In the genomic region with DNA sequence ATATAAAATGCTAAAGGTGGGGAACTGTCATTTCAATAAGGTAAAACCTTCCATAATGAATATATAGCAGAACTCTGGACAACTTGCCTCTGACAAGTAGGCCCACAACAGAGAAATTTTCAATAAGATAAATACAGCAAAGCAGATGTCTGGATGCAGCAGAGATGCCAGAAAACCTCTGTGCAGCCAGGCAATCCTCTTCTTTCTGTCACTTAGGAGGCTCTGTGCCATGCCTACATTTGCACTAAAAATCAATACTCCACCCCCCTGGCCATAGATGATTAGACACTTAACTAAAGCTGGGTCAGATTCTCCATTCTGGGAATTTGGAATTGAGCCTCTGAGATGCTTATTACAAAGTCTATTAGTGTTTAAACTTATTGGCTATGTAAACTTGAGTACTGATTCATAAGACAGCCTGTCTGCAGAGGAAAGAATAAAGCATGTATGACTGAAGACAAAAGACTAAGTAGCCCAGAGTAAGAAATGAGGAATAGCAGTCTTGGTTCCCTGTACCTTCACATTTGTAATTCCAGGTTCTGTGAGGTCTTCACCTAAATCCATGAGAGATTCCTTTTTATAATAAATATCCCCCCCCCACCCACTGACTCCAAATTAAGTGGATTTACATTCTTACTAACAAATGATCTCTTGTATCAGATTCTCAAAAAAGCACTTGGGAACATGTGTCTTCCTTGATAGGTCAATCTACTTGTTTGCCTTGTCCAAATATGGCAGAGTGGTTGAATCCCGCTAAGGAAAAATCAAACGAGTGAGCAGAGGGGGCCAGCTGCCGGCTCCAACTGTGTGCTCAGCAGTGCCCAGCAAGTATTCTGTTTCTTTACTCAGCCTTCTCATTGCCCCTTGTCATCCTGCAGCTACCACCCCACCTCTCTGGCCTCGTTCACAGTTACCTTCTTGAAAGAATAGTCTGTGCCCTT, we compare ENCODE assay signal across 17 cellular contexts. TPM values are rescaled to one million over a fixed set of nuclear protein-coding genes. Genes with fewer than 3 reads are reported as not detected.
DNase-seq lines count a peak whose midpoint lies in the region; ATAC-seq and TF ChIP-seq lines count a peak whose summit lies in the region.
"Had no signal": no experiment of that assay in that cellular context is flagged by ENCODE, and none has a peak within 500 bp of the region (broad histone marks: within the 10 kb centered on the region; RNA-seq: fewer than 3 reads in every experiment).

No MANE protein-coding gene starts in this region.

- intact Hi-C loops in activated CD4-positive, alpha-beta T cell treated with anti-CD3 and anti-CD28 coated beads, Interleukin-2, amount 10 ng/mL, durations not matched to agents 24 days and 14 days (cut with micrococcal nuclease), result no loop called here
- intact Hi-C loops in right lobe of liver (cut with DNase I), result no loop called here
- intact Hi-C loops in left cardiac atrium (cut with DNase I), result no loop called here
- intact Hi-C loops in thyroid gland (cut with DNase I), result no loop called here

- H3K9me3 ChIP-seq in KOPT-K1 (ENCODE audit: insufficient read depth, low read length, poor library complexity, severe bottlenecking), result no peaks in the 10 kb centered on the region
- no peaks in the 10 kb centered on the region for H3K9me3 ChIP-seq in right lobe of liver
- no peaks in the 10 kb centered on the region for H3K9me3 ChIP-seq in thyroid gland
- H3K9me3 ChIP-seq: MG63 had no signal

- H3K36me3 Mint-ChIP-seq in activated CD4-positive, alpha-beta T cell treated with anti-CD3 and anti-CD28 coated beads, Interleukin-2, amount 10 ng/mL, durations not matched to agents 24 days and 14 days (ENCODE audit: low read depth), result peaks cover 35% of the 10 kb centered on the region

- no peak overlapping the region for H3K4me3 Mint-ChIP-seq in activated CD4-positive, alpha-beta T cell treated with anti-CD3 and anti-CD28 coated beads, Interleukin-2, amount 10 ng/mL, durations not matched to agents 24 days and 14 days
- H3K4me3 Mint-ChIP-seq: H9, IgD-negative memory B cell had no signal

- ATAC-seq in SK-N-SH treated with all-trans-retinoic acid at 6 μM for 48 hours (peak; percentile 12; the same call in 1 of the 3 replicates), right lobe of liver (peak; percentile 54 to 67 (median 58)), left cardiac atrium (no peak)

- H3K27ac ChIP-seq in KOPT-K1 (ENCODE audit: low read depth, low read length, poor library complexity, severe bottlenecking) (peak overlapping the region; percentile 73), right lobe of liver (no peak overlapping the region), coronary artery (no peak overlapping the region), thyroid gland (no peak overlapping the region)
- H3K27ac ChIP-seq: SK-N-MC had no signal

- H3K4me1 Mint-ChIP-seq in activated CD4-positive, alpha-beta T cell treated with anti-CD3 and anti-CD28 coated beads, Interleukin-2, amount 10 ng/mL, durations not matched to agents 24 days and 14 days, result peaks cover 40% of the 10 kb centered on the region

- peaks cover 12% of the 10 kb centered on the region; the same call in 1 of the 2 replicates for H3K36me3 ChIP-seq in KOPT-K1 (ENCODE audit: insufficient read depth, low read length)
- H3K36me3 ChIP-seq in right lobe of liver, result peaks cover 0 to 6% (median 0%) of the 10 kb centered on the region in 4 donors
- peaks cover 0 to 4% of the 10 kb centered on the region in 2 donors for H3K36me3 ChIP-seq in thyroid gland
- H3K36me3 ChIP-seq: MG63 had no signal

- H3K27me3 ChIP-seq in right lobe of liver (no peaks in the 10 kb centered on the region), thyroid gland (no peaks in the 10 kb centered on the region)
- H3K27me3 ChIP-seq: MG63 had no signal

- TF ChIP-seq CTCF in right lobe of liver (IDR thresholded peaks at IDR 0.05) (no peak), coronary artery (IDR thresholded peaks at IDR 0.05) (no peak), thyroid gland (IDR thresholded peaks at IDR 0.05) (no peak)

- H3K9me3 Mint-ChIP-seq in activated CD4-positive, alpha-beta T cell treated with anti-CD3 and anti-CD28 coated beads, Interleukin-2, amount 10 ng/mL, durations not matched to agents 24 days and 14 days, result no peaks in the 10 kb centered on the region
- H3K9me3 Mint-ChIP-seq: H9, IgD-negative memory B cell had no signal

- H3K27ac Mint-ChIP-seq in activated CD4-positive, alpha-beta T cell treated with anti-CD3 and anti-CD28 coated beads, Interleukin-2, amount 10 ng/mL, durations not matched to agents 24 days and 14 days, result no peak overlapping the region
- H3K27ac Mint-ChIP-seq: H9 had no signal

- H3K4me1 ChIP-seq in right lobe of liver (peaks cover 0 to 25% (median 9%) of the 10 kb centered on the region in 4 donors), thyroid gland (no peaks in the 10 kb centered on the region)

- WGBS in right lobe of liver (ENCODE audit: insufficient coverage, low coverage, low lambda C conversion rate, missing lambda C conversion rate), result 88% methylated on average over 4 of the region's 4 CpGs
- 92 to 94% methylated on average over 4 of the region's 4 CpGs for WGBS in thyroid gland, 2 donors

- peak; percentile 41 for DNase-seq in activated CD4-positive, alpha-beta T cell treated with anti-CD3 and anti-CD28 coated beads, Interleukin-2, amount 10 ng/mL, durations not matched to agents 24 days and 14 days
- DNase-seq in activated CD4-positive, alpha-beta T cell treated with anti-CD3 and anti-CD28 coated beads for 48 hours, result no peak
- DNase-seq in right lobe of liver (no peak), coronary artery (ENCODE audit: low spot score) (no peak), left cardiac atrium (no peak), thyroid gland (no peak)
- DNase-seq: C1 segment of cervical spinal cord, H9, Kasumi-1, MG63, NCI-H1105, NCI-H226, SHP77 had no signal

- H3K4me3 ChIP-seq in right lobe of liver (no peak overlapping the region), coronary artery (no peak overlapping the region), thyroid gland (replicated peaks in 1 of 3) (no peak overlapping the region)
- H3K4me3 ChIP-seq: MG63, SK-N-MC had no signal

- TF ChIP-seq POLR2A in right lobe of liver (IDR thresholded peaks at IDR 0.05) (no peak), thyroid gland (IDR thresholded peaks at IDR 0.05) (no peak)

- H3K27me3 Mint-ChIP-seq in activated CD4-positive, alpha-beta T cell treated with anti-CD3 and anti-CD28 coated beads, Interleukin-2, amount 10 ng/mL, durations not matched to agents 24 days and 14 days, result no peaks in the 10 kb centered on the region
- H3K27me3 Mint-ChIP-seq: IgD-negative memory B cell had no signal

TF ChIP-seq in SK-N-SH treated with all-trans-retinoic acid at 6 μM for 48 hours, 23 proteins besides CTCF, POLR2A, EP300 and RAD21:
- no peak for TF ChIP-seq OSR1 (CRISPR knock-in tag; IDR thresholded peaks at IDR 0.05)
- TF ChIP-seq ZFP30 (CRISPR knock-in tag; IDR thresholded peaks at IDR 0.05), result no peak
- TF ChIP-seq, protein P1, sequence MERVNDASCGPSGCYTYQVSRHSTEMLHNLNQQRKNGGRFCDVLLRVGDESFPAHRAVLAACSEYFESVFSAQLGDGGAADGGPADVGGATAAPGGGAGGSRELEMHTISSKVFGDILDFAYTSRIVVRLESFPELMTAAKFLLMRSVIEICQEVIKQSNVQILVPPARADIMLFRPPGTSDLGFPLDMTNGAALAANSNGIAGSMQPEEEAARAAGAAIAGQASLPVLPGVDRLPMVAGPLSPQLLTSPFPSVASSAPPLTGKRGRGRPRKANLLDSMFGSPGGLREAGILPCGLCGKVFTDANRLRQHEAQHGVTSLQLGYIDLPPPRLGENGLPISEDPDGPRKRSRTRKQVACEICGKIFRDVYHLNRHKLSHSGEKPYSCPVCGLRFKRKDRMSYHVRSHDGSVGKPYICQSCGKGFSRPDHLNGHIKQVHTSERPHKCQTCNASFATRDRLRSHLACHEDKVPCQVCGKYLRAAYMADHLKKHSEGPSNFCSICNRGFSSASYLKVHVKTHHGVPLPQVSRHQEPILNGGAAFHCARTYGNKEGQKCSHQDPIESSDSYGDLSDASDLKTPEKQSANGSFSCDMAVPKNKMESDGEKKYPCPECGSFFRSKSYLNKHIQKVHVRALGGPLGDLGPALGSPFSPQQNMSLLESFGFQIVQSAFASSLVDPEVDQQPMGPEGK (CRISPR knock-in tag; IDR thresholded peaks at IDR 0.05; ENCODE audit: borderline replicate concordance), result no peak
- no peak for TF ChIP-seq RARB (CRISPR knock-in tag; IDR thresholded peaks at IDR 0.05)
- no peak for TF ChIP-seq ZNF70 (CRISPR knock-in tag; IDR thresholded peaks at IDR 0.05)
- no peak for TF ChIP-seq TOX (CRISPR knock-in tag; IDR thresholded peaks at IDR 0.05; ENCODE audit: borderline replicate concordance)
- no peak for TF ChIP-seq SNAI2 (CRISPR knock-in tag; IDR thresholded peaks at IDR 0.05)
- no peak for TF ChIP-seq ZFP3 (CRISPR knock-in tag; IDR thresholded peaks at IDR 0.05)
- TF ChIP-seq ZNF565 (CRISPR knock-in tag; conservative IDR thresholded peaks at IDR 0.05; ENCODE audit: low read depth), result no peak

RNA-seq across cellular contexts. Expression of a gene that starts 20.4 kb away (rescaled TPM):
- total RNA-seq in activated CD4-positive, alpha-beta T cell treated with anti-CD3 and anti-CD28 coated beads, Interleukin-2, amount 10 ng/mL, durations not matched to agents 24 days and 14 days, result 43.0 and 43.7 TPM in 2 replicates
- total RNA-seq in right lobe of liver, result 100 to 1,000 TPM; 109 to 191 (median 139) TPM
- total RNA-seq in left cardiac atrium, result 10 to 100 TPM; 30.3 to 45.0 TPM
- 100 to 1,000 TPM in 3 of 4 donors, 10 to 100 TPM in 1; 71.7 to 170 (median 128) TPM for total RNA-seq in thyroid gland

Comparison
In these comparisons a context has a peak if more than half of its experiments do, and no peak if none do; other contexts are left out.
1. ATAC-seq: peak in SK-N-SH treated with all-trans-retinoic acid at 6 μM for 48 hours (single experiment) and right lobe of liver (4 of 4); none in left cardiac atrium (0 of 2).